22 cellular contexts compared by ENCODE assay signal in the genomic region with DNA sequence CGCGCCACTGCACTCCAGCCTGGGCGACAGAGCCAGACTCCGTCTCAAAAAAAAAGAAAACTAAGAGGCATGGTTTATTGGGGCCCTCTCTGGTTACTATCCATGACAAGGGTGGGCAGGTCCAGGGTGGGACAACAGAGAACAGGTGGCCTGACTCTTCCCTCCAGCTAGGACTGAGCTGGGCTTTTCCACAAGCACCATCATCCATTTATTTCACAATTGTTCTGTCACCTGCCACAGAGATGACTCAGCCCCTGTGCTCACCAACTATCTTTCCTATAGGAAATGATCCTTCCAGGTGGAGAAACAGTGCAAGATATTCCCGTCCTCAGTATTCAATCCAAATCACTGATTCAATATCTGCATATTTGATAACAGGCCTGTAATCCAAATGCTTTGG. TPM values are rescaled to one million over a fixed set of nuclear protein-coding genes. Genes with fewer than 3 reads are reported as not detected.
"Had no signal": no experiment of that assay in that cellular context is flagged by ENCODE, and none has a peak within 500 bp of the region (broad histone marks: within the 10 kb centered on the region; RNA-seq: fewer than 3 reads in every experiment).

No MANE protein-coding gene starts in this region.

- H3K27me3 Mint-ChIP-seq: activated CD4-positive, alpha-beta T cell treated with anti-CD3 and anti-CD28 coated beads, Interleukin-2, amount 10 ng/mL, durations not matched to agents 7 days and 5 days; natural killer cell treated with Interleukin-12 subunit alpha and Interleukin-12 subunit beta and Interleukin-15 and Interleukin-18, amount 100 ng/mL, for 72 hours had no signal

- H3K4me1 Mint-ChIP-seq: activated CD4-positive, alpha-beta T cell treated with anti-CD3 and anti-CD28 coated beads, Interleukin-2, amount 10 ng/mL, durations not matched to agents 7 days and 5 days; central memory CD8-positive, alpha-beta T cell had no signal

- H3K9me3 Mint-ChIP-seq: activated naive CD4-positive, alpha-beta T cell treated with anti-CD3 and anti-CD28 coated beads, Interleukin-2, amount 50 U/mL, for 72 hours; central memory CD8-positive, alpha-beta T cell; effector memory CD8-positive, alpha-beta T cell; natural killer cell treated with Interleukin-12 subunit alpha and Interleukin-12 subunit beta and Interleukin-15 and Interleukin-18, amount 100 ng/mL, for 72 hours had no signal

- ATAC-seq: activated naive CD4-positive, alpha-beta T cell treated with anti-CD3 and anti-CD28 coated beads, Interleukin-2, amount 50 U/mL, for 72 hours; activated T-cell treated with anti-CD3 and anti-CD28 coated beads, Interleukin-2, amount 50 U/mL, for 72 hours; effector memory CD8-positive, alpha-beta T cell; natural killer cell treated with Interleukin-12 subunit alpha and Interleukin-12 subunit beta and Interleukin-15 and Interleukin-18, amount 100 ng/mL, for 72 hours; stimulated activated naive CD8-positive, alpha-beta T cell treated with anti-CD3 and anti-CD28 coated beads, Interleukin-15, Interleukin-2, amounts not matched to agents 100 U/mL and 50 U/mL, for 24 hours had no signal

- H3K27ac Mint-ChIP-seq: activated CD4-positive, alpha-beta T cell treated with anti-CD3 and anti-CD28 coated beads, Interleukin-2, amount 10 ng/mL, durations not matched to agents 7 days and 5 days; activated naive CD4-positive, alpha-beta T cell treated with anti-CD3 and anti-CD28 coated beads, Interleukin-2, amount 50 U/mL, for 72 hours; activated T-cell treated with anti-CD3 and anti-CD28 coated beads, Interleukin-2, amount 50 U/mL, for 72 hours; dendritic cell treated with granulocyte-macrophage colony-stimulating factor and Interleukin-4, amounts not matched to agents 40 ng/mL and 50 ng/mL, for 4 days; natural killer cell treated with Interleukin-12 subunit alpha and Interleukin-12 subunit beta and Interleukin-15 and Interleukin-18, amount 100 ng/mL, for 72 hours had no signal

- H3K4me3 ChIP-seq: right atrium auricular region, skin epidermis, suprapubic skin, upper lobe of left lung had no signal

- H3K4me3 Mint-ChIP-seq: activated CD4-positive, alpha-beta T cell treated with anti-CD3 and anti-CD28 coated beads, Interleukin-2, amount 10 ng/mL, durations not matched to agents 7 days and 5 days; activated T-cell treated with anti-CD3 and anti-CD28 coated beads, Interleukin-2, amount 50 U/mL, for 72 hours; central memory CD8-positive, alpha-beta T cell; dendritic cell treated with granulocyte-macrophage colony-stimulating factor and Interleukin-4, amounts not matched to agents 40 ng/mL and 50 ng/mL, for 4 days; effector memory CD8-positive, alpha-beta T cell; natural killer cell treated with Interleukin-12 subunit alpha and Interleukin-12 subunit beta and Interleukin-15 and Interleukin-18, amount 100 ng/mL, for 72 hours had no signal

- H3K27me3 ChIP-seq: right atrium auricular region, suprapubic skin, upper lobe of left lung had no signal

- H3K27ac ChIP-seq: right atrium auricular region, skin epidermis, suprapubic skin, upper lobe of left lung had no signal

- H3K4me1 ChIP-seq: right atrium auricular region, suprapubic skin, upper lobe of left lung had no signal

- H3K36me3 ChIP-seq: right atrium auricular region, suprapubic skin, upper lobe of left lung had no signal

- DNase-seq: activated CD4-positive, alpha-beta T cell treated with anti-CD3 and anti-CD28 coated beads, Interleukin-2, amount 10 ng/mL, durations not matched to agents 7 days and 5 days; activated CD8-positive, alpha-beta memory T cell treated with anti-CD3 and anti-CD28 coated beads, Interleukin-2, amount 50 U/mL, for 48 hours; activated gamma-delta T cell; activated T-cell treated with anti-CD3 and anti-CD28 coated beads, Interleukin-2, amount 50 U/mL, for 72 hours; effector memory CD8-positive, alpha-beta T cell; kidney glomerular epithelial cell; nucleus accumbens; posterior cingulate gyrus; stimulated activated CD4-positive, alpha-beta T cell treated with anti-CD3 and anti-CD28 coated beads, Interleukin-15, amount 100 ng/mL, for 24 hours; stimulated activated CD4-positive, alpha-beta T cell treated with anti-CD3 and anti-CD28 coated beads, Interleukin-4, amount 100 ng/mL, for 24 hours; stimulated activated naive CD8-positive, alpha-beta T cell treated with anti-CD3 and anti-CD28 coated beads, Interleukin-15, Interleukin-2, amounts not matched to agents 100 U/mL and 50 U/mL, for 24 hours; upper lobe of left lung had no signal

- H3K36me3 Mint-ChIP-seq: activated naive CD4-positive, alpha-beta T cell treated with anti-CD3 and anti-CD28 coated beads, Interleukin-2, amount 50 U/mL, for 72 hours; natural killer cell treated with Interleukin-12 subunit alpha and Interleukin-12 subunit beta and Interleukin-15 and Interleukin-18, amount 100 ng/mL, for 72 hours had no signal

- H3K9me3 ChIP-seq: right atrium auricular region, suprapubic skin had no signal

RNA-seq across cellular contexts. Expression of a gene that starts 44.9 kb away (rescaled TPM):
- total RNA-seq: activated CD4-positive, alpha-beta T cell treated with anti-CD3 and anti-CD28 coated beads, Interleukin-2, amount 10 ng/mL, durations not matched to agents 7 days and 5 days; activated naive CD4-positive, alpha-beta T cell treated with anti-CD3 and anti-CD28 coated beads, Interleukin-2, amount 50 U/mL, for 72 hours; activated T-cell treated with anti-CD3 and anti-CD28 coated beads, Interleukin-2, amount 50 U/mL, for 72 hours; epithelial cell of proximal tubule; liver; mesenteric fat pad; natural killer cell treated with Interleukin-12 subunit alpha and Interleukin-12 subunit beta and Interleukin-15 and Interleukin-18, amount 100 ng/mL, for 72 hours; right atrium auricular region; suprapubic skin; upper lobe of left lung had no signal
- polyA plus RNA-seq: liver had no signal
